ENCODE assay signal across 1 cellular context in genomic region chr17:76234354-76234679, GRCh38.
A peak's percentile ranks its signal among the peaks of the same experiment; 100 is the strongest.
TF ChIP-seq lines count a peak whose summit lies in the region.

No MANE protein-coding gene starts in this region.

TF ChIP-seq in GM12878, 131 proteins besides CTCF, POLR2A, EP300 and RAD21 (continued from another document and continues in another):
- no peak for TF ChIP-seq REST (IDR thresholded peaks at IDR 0.05; ENCODE audit: low read depth, low read length)
- no peak for TF ChIP-seq SRF (IDR thresholded peaks at IDR 0.05; ENCODE audit: low read depth in 2 of 2, low read length in 2 of 2)
- TF ChIP-seq POU2F2 (IDR thresholded peaks at IDR 0.05; ENCODE audit: borderline replicate concordance, low read depth, low read length): no peak
- TF ChIP-seq USF2 (IDR thresholded peaks at IDR 0.05; ENCODE audit: borderline replicate concordance, low read depth, low read length): no peak
- TF ChIP-seq RB1 (IDR thresholded peaks at IDR 0.05; ENCODE audit: borderline replicate concordance): no peak
- TF ChIP-seq MYB (IDR thresholded peaks at IDR 0.05; ENCODE audit: borderline replicate concordance, low read depth, low read length): peak; percentile 94
- no peak for TF ChIP-seq ZNF622 (IDR thresholded peaks at IDR 0.05)
- peak; percentile 82 to 85 for TF ChIP-seq IKZF2 (IDR thresholded peaks at IDR 0.05)
- peak; percentile 66 for TF ChIP-seq NFIC (IDR thresholded peaks at IDR 0.05; ENCODE audit: low read depth, low read length)
- no peak for TF ChIP-seq CBX3 (IDR thresholded peaks at IDR 0.05; ENCODE audit: borderline replicate concordance, low read depth)
- TF ChIP-seq PAX8 (IDR thresholded peaks at IDR 0.05): peak; percentile 34; the same call in 1 of the 2 replicates
- TF ChIP-seq KLF5 (IDR thresholded peaks at IDR 0.05; ENCODE audit: partially characterized antibody): no peak
- peak; percentile 21; the same call in 1 of the 2 replicates for TF ChIP-seq CREM (IDR thresholded peaks at IDR 0.05; ENCODE audit: low read depth)
- TF ChIP-seq POLR2AphosphoS2 (IDR thresholded peaks at IDR 0.05; ENCODE audit: low read depth, low read length): no peak
- TF ChIP-seq JUND (IDR thresholded peaks at IDR 0.05; ENCODE audit: low read depth, low read length): 0 out of 2 replicates have a peak, but pooled peaks have one; percentile 52
- no peak for TF ChIP-seq EZH2 (IDR thresholded peaks at IDR 0.05; ENCODE audit: borderline replicate concordance, control insufficient read depth, low read depth, low read length)
- peak; percentile 51; the same call in 1 of the 2 replicates for TF ChIP-seq FOXM1 (IDR thresholded peaks at IDR 0.05; ENCODE audit: low read depth, low read length)
- no peak for TF ChIP-seq HDAC6 (IDR thresholded peaks at IDR 0.05; ENCODE audit: unreplicated experiment)
- no peak for TF ChIP-seq CHD2 (IDR thresholded peaks at IDR 0.05; ENCODE audit: borderline replicate concordance, low read depth, low read length)
- no peak; a peak in 1 of 4 replicates for TF ChIP-seq ETV6 (conservative IDR thresholded peaks at IDR 0.05 in 1 of 2, IDR thresholded peaks at IDR 0.05 in 1 of 2; ENCODE audit: borderline replicate concordance in 1 of 2, low read depth in 1 of 2)
- peak; percentile 80; the same call in 1 of the 2 replicates for TF ChIP-seq RELB (IDR thresholded peaks at IDR 0.05; ENCODE audit: low read depth)
- 0 out of 2 replicates have a peak, but pooled peaks have one; percentile 13 for TF ChIP-seq MEF2A (IDR thresholded peaks at IDR 0.05; ENCODE audit: insufficient read depth, low read depth, low read length)
- no peak for TF ChIP-seq TBL1XR1 (IDR thresholded peaks at IDR 0.05; ENCODE audit: low read depth, low read length)
- TF ChIP-seq BACH1 (IDR thresholded peaks at IDR 0.05; ENCODE audit: borderline replicate concordance): peak; percentile 99
- no peak for TF ChIP-seq HDGF (IDR thresholded peaks at IDR 0.05)
- no peak for TF ChIP-seq ZBTB11 (CRISPR knock-in tag; IDR thresholded peaks at IDR 0.05)
- TF ChIP-seq CHD4 (IDR thresholded peaks at IDR 0.05): no peak
- no peak for TF ChIP-seq NKRF (conservative IDR thresholded peaks at IDR 0.05)
- TF ChIP-seq ZBTB33 (IDR thresholded peaks at IDR 0.05): no peak
- peak; percentile 86 for TF ChIP-seq DPF2 (IDR thresholded peaks at IDR 0.05)
- no peak for TF ChIP-seq FOS (IDR thresholded peaks at IDR 0.05; ENCODE audit: borderline replicate concordance, extremely low read depth, insufficient read length)
- no peak for TF ChIP-seq ZBED1 (IDR thresholded peaks at IDR 0.05; ENCODE audit: borderline replicate concordance)
- no peak for TF ChIP-seq ZNF274 (IDR thresholded peaks at IDR 0.05; ENCODE audit: insufficient read depth, insufficient read length)
- TF ChIP-seq FOXK2 (IDR thresholded peaks at IDR 0.05): no peak
- no peak for TF ChIP-seq ZSCAN29 (IDR thresholded peaks at IDR 0.05)
- TF ChIP-seq ELK1 (IDR thresholded peaks at IDR 0.05; ENCODE audit: low read depth, low read length): no peak
- 0 out of 2 replicates have a peak, but pooled peaks have one; percentile 39 for TF ChIP-seq GATAD2B (conservative IDR thresholded peaks at IDR 0.05; ENCODE audit: low read depth)
- no peak for TF ChIP-seq MLLT1 (IDR thresholded peaks at IDR 0.05)
- no peak for TF ChIP-seq STAT1 (conservative IDR thresholded peaks at IDR 0.05)
